In genomic region chr9:99222416-99223280, GRCh38 we compare ENCODE assay signal across 8 cellular contexts. TPM values are rescaled to one million over a fixed set of nuclear protein-coding genes. Genes with fewer than 3 reads are reported as not detected.
DNase-seq lines count a peak whose midpoint lies in the region; ATAC-seq, FAIRE-seq and TF ChIP-seq lines count a peak whose summit lies in the region.

No MANE protein-coding gene starts in this region.

- H3K27ac ChIP-seq in SJSA1, result peak overlapping the region; percentile 99
- H3K27ac ChIP-seq in trophoblast cell (ENCODE audit: low read depth, low read length), result peak overlapping the region; percentile 81

- no peak for TF ChIP-seq CTCF in GM13976 (IDR thresholded peaks at IDR 0.05; ENCODE audit: borderline replicate concordance, control extremely low read depth, extremely low read depth, insufficient read depth, missing control alignments)

- peaks cover 15% of the 10 kb centered on the region for H3K79me2 ChIP-seq in trophoblast cell (ENCODE audit: control insufficient read depth, insufficient read depth, low read length, poor library complexity)

- H2BK12ac ChIP-seq in trophoblast cell (ENCODE audit: low read length), result no peak overlapping the region

- DNase-seq in SJSA1 (ENCODE audit: low read depth in 1 of 2, low spot score in 2 of 2) (peak in 1 of 2 experiments; percentile 4), fibroblast of the conjunctiva (ENCODE audit: low read depth) (peak; percentile 2), trophoblast cell (no peak), GM13976 (ENCODE audit: low spot score) (no peak), HuH-7 (ENCODE audit: low spot score) (no peak), GM12892 (ENCODE audit: insufficient read length) (no peak)

- H3K14ac ChIP-seq in trophoblast cell (ENCODE audit: low read length), result peak overlapping the region; percentile 96

- H3K4me3 ChIP-seq in SJSA1 (peak overlapping the region; percentile 84), trophoblast cell (ENCODE audit: low read depth, low read length) (peak overlapping the region; percentile 100)

- H4K91ac ChIP-seq in trophoblast cell (ENCODE audit: low read depth, low read length), result peak overlapping the region; percentile 83

- FAIRE-seq in GM12892 (lab: Jason Lieb, UNC), result no peak

- WGBS in trophoblast cell (ENCODE audit: extremely low coverage, insufficient coverage, insufficient read length), result no CpG with 5 or more reads among the region's 30 CpGs

- H3K4ac ChIP-seq in trophoblast cell (ENCODE audit: low read depth, low read length), result peak overlapping the region; percentile 94

- H3K79me1 ChIP-seq in trophoblast cell (ENCODE audit: low read length), result peaks cover 12% of the 10 kb centered on the region

- H2BK5ac ChIP-seq in trophoblast cell (ENCODE audit: low read depth, low read length, poor library complexity), result peak overlapping the region; percentile 86

- ATAC-seq in GM18519 (IDR thresholded peaks at IDR 0.05; ENCODE audit: low FRiP score, unreplicated experiment) (peak; percentile 11), HG02588 (IDR thresholded peaks at IDR 0.05; ENCODE audit: unreplicated experiment) (peak; percentile 20)

- peak overlapping the region; percentile 31 for H2AK5ac ChIP-seq in trophoblast cell (ENCODE audit: low read length)

- H3K4me2 ChIP-seq in trophoblast cell (ENCODE audit: low read length), result peak overlapping the region; percentile 78

- no peak for TF ChIP-seq POLR2A in GM12892 (IDR thresholded peaks at IDR 0.05; ENCODE audit: low read depth, low read length)

- H3K9me3 ChIP-seq in SJSA1 (replicated peaks), result no peaks in the 10 kb centered on the region
- no peaks in the 10 kb centered on the region for H3K9me3 ChIP-seq in trophoblast cell (ENCODE audit: insufficient read depth, low read depth, low read length)

- peaks cover 5% of the 10 kb centered on the region; the same call in 1 of the 2 replicates for H3K4me1 ChIP-seq in SJSA1 (replicated peaks)
- no peaks in the 10 kb centered on the region for H3K4me1 ChIP-seq in trophoblast cell (ENCODE audit: control insufficient read depth in 1 of 2, insufficient read depth in 2 of 2, low read length in 2 of 2)

- H3K9ac ChIP-seq in trophoblast cell (ENCODE audit: low read length), result peak overlapping the region; percentile 93

- H3K18ac ChIP-seq in trophoblast cell (ENCODE audit: low read length), result peak overlapping the region; percentile 86

- H4K8ac ChIP-seq in trophoblast cell (ENCODE audit: low read depth, low read length), result peak overlapping the region; percentile 95

- H3K27me3 ChIP-seq in SJSA1 (replicated peaks) (no peaks in the 10 kb centered on the region), trophoblast cell (ENCODE audit: insufficient read depth, low read length) (no peaks in the 10 kb centered on the region)

- peak overlapping the region; percentile 92 for H4K12ac ChIP-seq in trophoblast cell (ENCODE audit: low read depth, low read length)

- peak overlapping the region; percentile 85 for H2AFZ ChIP-seq in trophoblast cell (ENCODE audit: insufficient read depth, low read length, poor library complexity)

- no peak overlapping the region for H3K23ac ChIP-seq in trophoblast cell (ENCODE audit: low read length)

- in situ Hi-C loops in GM13976 (cut with MboI; ENCODE audit: low sequenced_read_pairs, unreplicated experiment), result no loop called here

- peak overlapping the region; percentile 27 for H2BK120ac ChIP-seq in trophoblast cell (ENCODE audit: insufficient read depth, low read length, poor library complexity)

- H3K36me3 ChIP-seq in SJSA1, result peaks cover 55% of the 10 kb centered on the region
- H3K36me3 ChIP-seq in trophoblast cell (ENCODE audit: control insufficient read depth in 1 of 2, insufficient read depth in 2 of 2, low read length in 2 of 2), result peaks cover 10 to 23% of the 10 kb centered on the region in 2 experiments

RNA-seq across cellular contexts. Expression of gene SEC61B, which starts 0.6 kb away (rescaled TPM):
- total RNA-seq in SJSA1 (2014; rRNA removed; shearing (Covaris generic)), result 114 and 164 TPM in 2 replicates
- 776 and 817 TPM in 2 replicates for polyA plus RNA-seq in trophoblast cell (2013)
- polyA plus RNA-seq in GM12892 (2012; ENCODE audit: missing spikeins), result 245 TPM

RNA-seq across cellular contexts. Expression of gene ALG2, which starts 0.9 kb away (rescaled TPM):
- total RNA-seq in SJSA1 (2014; rRNA removed; shearing (Covaris generic)), result 37.5 and 42.0 TPM in 2 replicates
- polyA plus RNA-seq in trophoblast cell (2013), result 69.4 and 72.3 TPM in 2 replicates
- polyA plus RNA-seq in GM12892 (2012; ENCODE audit: missing spikeins), result 25.3 TPM
